26 cellular contexts compared by ENCODE assay signal in the genomic region with DNA sequence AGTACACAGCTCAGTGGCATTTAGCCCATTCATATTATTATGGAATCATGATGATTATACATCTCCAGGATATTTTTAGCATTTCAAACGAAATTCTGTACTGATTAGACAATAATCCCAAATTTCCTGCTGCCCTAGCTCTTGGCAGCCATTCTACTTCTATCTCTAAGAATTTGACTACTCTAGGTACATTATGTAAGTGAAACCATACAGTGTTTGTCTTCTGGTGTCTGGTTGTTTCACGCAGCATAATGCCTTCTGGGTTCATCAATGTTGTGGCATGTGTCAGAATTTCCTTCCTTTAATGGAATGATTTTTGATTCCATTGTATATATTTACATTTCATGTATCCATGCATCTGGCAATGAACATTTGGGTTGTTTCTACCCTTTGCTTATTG.
"Had no signal": no experiment of that assay in that cellular context is flagged by ENCODE, and none has a peak within 500 bp of the region (broad histone marks: within the 10 kb centered on the region; RNA-seq: fewer than 3 reads in every experiment).

No MANE protein-coding gene starts in this region.

- H3K4me1 ChIP-seq: esophagus squamous epithelium, gastrocnemius medialis, heart right ventricle, lower lobe of right lung had no signal

- H3K36me3 ChIP-seq: esophagus squamous epithelium, gastrocnemius medialis, heart right ventricle, lower lobe of right lung had no signal

- H3K4me3 ChIP-seq: coronary artery, dorsolateral prefrontal cortex, esophagus squamous epithelium, gastrocnemius medialis, heart right ventricle, lower lobe of right lung, mucosa of descending colon had no signal

- H3K27me3 ChIP-seq: esophagus squamous epithelium, gastrocnemius medialis, heart right ventricle had no signal

- DNase-seq: dorsolateral prefrontal cortex; effector CD4-positive, alpha-beta T cell; effector memory CD4-positive, alpha-beta T cell; erythroblast; esophagus squamous epithelium; foreskin fibroblast; foreskin melanocyte; gastrocnemius medialis; glutamatergic neuron; head of caudate nucleus; heart right ventricle; hippocampal formation; islet precursor cell; kidney; kidney glomerular epithelial cell; left colon; left ventricle myocardium superior; lower lobe of right lung; mesenchymal stem cell; midbrain; mucosa of descending colon; naive B cell had no signal

- H3K9me3 ChIP-seq: esophagus squamous epithelium, gastrocnemius medialis, heart right ventricle, lower lobe of right lung, mucosa of descending colon had no signal

- ATAC-seq: esophagus mucosa, gastrocnemius medialis, heart right ventricle, left colon, left lobe of liver, left ventricle myocardium superior, lower lobe of right lung, mucosa of descending colon had no signal

- H3K27ac ChIP-seq: coronary artery, dorsolateral prefrontal cortex, epithelial cell of prostate, esophagus squamous epithelium, gastrocnemius medialis, heart right ventricle, lower lobe of right lung had no signal
